Comparison of ENCODE assay signal across 21 cellular contexts in the genomic region with DNA sequence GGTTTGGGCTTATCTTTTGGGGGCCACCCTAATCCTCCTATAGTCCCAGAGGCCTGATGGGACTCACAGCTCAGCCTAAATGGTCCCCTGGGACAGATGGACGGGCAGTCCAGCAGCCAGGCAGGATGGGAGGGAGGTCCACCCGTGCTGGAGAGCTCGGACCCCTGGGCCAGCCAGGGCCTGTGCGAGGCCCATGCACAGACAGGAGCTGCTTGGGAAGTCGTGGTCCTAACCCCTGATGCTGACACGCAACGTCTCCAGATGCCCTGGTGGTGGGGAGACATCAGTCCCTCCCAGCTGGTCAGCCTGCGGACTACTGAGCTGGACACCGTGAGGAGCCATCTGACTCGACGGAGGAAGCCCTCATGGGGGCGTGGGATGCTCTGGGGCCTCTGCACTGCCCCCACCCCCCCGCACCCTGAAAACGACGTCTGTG. TPM values are rescaled to one million over a fixed set of nuclear protein-coding genes. Genes with fewer than 3 reads are reported as not detected.
"Had no signal": no experiment of that assay in that cellular context is flagged by ENCODE, and none has a peak within 500 bp of the region (broad histone marks: within the 10 kb centered on the region; RNA-seq: fewer than 3 reads in every experiment).

No MANE protein-coding gene starts in this region.

- H3K9me3 ChIP-seq: prostate gland, right atrium auricular region had no signal

- H3K27me3 ChIP-seq: cardiac muscle cell, right atrium auricular region had no signal

- ATAC-seq: activated CD4-positive, CD25-positive, alpha-beta regulatory T cell treated with anti-CD3 and anti-CD28 coated beads, Interleukin-2, amount 50 U/mL, for 24 hours; activated T-cell treated with anti-CD3 and anti-CD28 coated beads, Interleukin-2, amount 50 U/mL, for 72 hours had no signal

- H3K27ac ChIP-seq: cardiac muscle cell, epithelial cell of prostate, prostate gland, right atrium auricular region had no signal

- H3K36me3 ChIP-seq: cardiac muscle cell, prostate gland, right atrium auricular region had no signal

- H3K4me3 ChIP-seq: cardiac muscle cell, prostate gland, right atrium auricular region had no signal

- DNase-seq: activated naive CD8-positive, alpha-beta T cell treated with anti-CD3 and anti-CD28 coated beads for 36 hours; activated T-cell treated with anti-CD3 and anti-CD28 coated beads, Interleukin-2, amount 50 U/mL, for 72 hours; amniotic stem cell; foreskin fibroblast; hippocampal formation; nephron progenitor cell; occipital lobe; stimulated activated CD4-positive, alpha-beta T cell treated with anti-CD3 and anti-CD28 coated beads, Interleukin-2, amount 100 ng/mL, for 24 hours; stimulated activated naive CD8-positive, alpha-beta T cell treated with anti-CD3 and anti-CD28 coated beads, Interleukin-15, Interleukin-2, amounts not matched to agents 100 U/mL and 50 U/mL, for 24 hours had no signal

- H3K4me1 ChIP-seq: prostate gland, right atrium auricular region had no signal

RNA-seq across cellular contexts. Expression of a gene that starts 31.2 kb away (rescaled TPM):
- total RNA-seq: activated CD4-positive, alpha-beta memory T cell treated with anti-CD3 and anti-CD28 coated beads for 36 hours; activated naive CD8-positive, alpha-beta T cell treated with anti-CD3 and anti-CD28 coated beads for 36 hours; activated T-cell treated with anti-CD3 and anti-CD28 coated beads, Interleukin-2, amount 50 U/mL, for 72 hours; cardiac muscle cell; dermis microvascular lymphatic vessel endothelial cell; glomerular endothelial cell; lung microvascular endothelial cell; mesothelial cell of epicardium; occipital lobe; right atrium auricular region; ureter had no signal
- polyA plus RNA-seq: cardiac muscle cell had no signal

RNA-seq across cellular contexts. Expression of a gene that starts 51.8 kb away (rescaled TPM):
- total RNA-seq: activated CD4-positive, alpha-beta memory T cell treated with anti-CD3 and anti-CD28 coated beads for 36 hours; activated naive CD8-positive, alpha-beta T cell treated with anti-CD3 and anti-CD28 coated beads for 36 hours; activated T-cell treated with anti-CD3 and anti-CD28 coated beads, Interleukin-2, amount 50 U/mL, for 72 hours; dermis microvascular lymphatic vessel endothelial cell; glomerular endothelial cell; lung microvascular endothelial cell; occipital lobe; right atrium auricular region; skeletal muscle tissue had no signal
- polyA plus RNA-seq: cardiac muscle cell had no signal
